32 cellular contexts compared by ENCODE assay signal in genomic region chr5:141935538-141935937, GRCh38. TPM values are rescaled to one million over a fixed set of nuclear protein-coding genes. Genes with fewer than 3 reads are reported as not detected.
DNase-seq lines count a peak whose midpoint lies in the region; ATAC-seq and TF ChIP-seq lines count a peak whose summit lies in the region.
"Had no signal": no experiment of that assay in that cellular context is flagged by ENCODE, and none has a peak within 500 bp of the region (broad histone marks: within the 10 kb centered on the region; RNA-seq: fewer than 3 reads in every experiment).

No MANE protein-coding gene starts in this region.

- peaks cover 84% of the 10 kb centered on the region for H3K36me3 Mint-ChIP-seq in activated T-cell treated with anti-CD3 and anti-CD28 coated beads, Interleukin-2, amount 50 U/mL, for 24 hours (ENCODE audit: low read depth)
- H3K36me3 Mint-ChIP-seq in activated CD8-positive, alpha-beta T cell treated with anti-CD3 and anti-CD28 coated beads for 36 hours (ENCODE audit: low read depth), result peaks cover 21% of the 10 kb centered on the region

- H3K9me3 Mint-ChIP-seq in activated T-cell treated with anti-CD3 and anti-CD28 coated beads, Interleukin-2, amount 50 U/mL, for 24 hours, result no peaks in the 10 kb centered on the region
- H3K9me3 Mint-ChIP-seq in activated CD8-positive, alpha-beta T cell treated with anti-CD3 and anti-CD28 coated beads for 36 hours, result no peaks in the 10 kb centered on the region
- H3K9me3 Mint-ChIP-seq: activated T-cell treated with anti-CD3 and anti-CD28 coated beads, Interleukin-2, amount 50 U/mL, for 72 hours; natural killer cell had no signal

- no peak for DNase-seq in activated T-cell treated with anti-CD3 and anti-CD28 coated beads, Interleukin-2, amount 50 U/mL, for 24 hours
- DNase-seq in activated T-cell treated with anti-CD3 and anti-CD28 coated beads, Interleukin-2, amount 50 U/mL, for 1 hour, result no peak
- peak; percentile 63 for DNase-seq in NCI-H1105 treated with DMSO at 0.1 percent for 48 hours (lab: John Stamatoyannopoulos, UW)
- no peak for DNase-seq in activated CD8-positive, alpha-beta T cell treated with anti-CD3 and anti-CD28 coated beads for 36 hours
- DNase-seq in right lobe of liver, result no peak
- no peak for DNase-seq in GM10248 (ENCODE audit: extremely low spot score)
- DNase-seq in islet precursor cell, result no peak
- DNase-seq: activated CD4-positive, alpha-beta T cell treated with anti-CD3 and anti-CD28 coated beads, Interleukin-2, amount 50 U/mL, for 1 hour; activated CD8-positive, alpha-beta memory T cell treated with anti-CD3 and anti-CD28 coated beads, Interleukin-2, amount 10 ng/mL, durations not matched to agents 7 days and 5 days; activated naive CD4-positive, alpha-beta T cell; activated T-cell treated with anti-CD3 and anti-CD28 coated beads, Interleukin-2, amount 50 U/mL, for 72 hours; aorta; caudate nucleus; DMS79 treated with DMSO at 0.1 percent for 48 hours; effector memory CD4-positive, alpha-beta T cell; GDM1; head of caudate nucleus; Kasumi-1; mucosa of descending colon; natural killer cell; NCI-H187 treated with DMSO at 0.1 percent for 48 hours; NCI-H526 treated with DMSO at 0.1 percent for 48 hours; SJCRH30; stimulated activated CD4-positive, alpha-beta T cell treated with anti-CD3 and anti-CD28 coated beads, Interleukin-4, amount 100 ng/mL, for 1 hour; T1000; tibial artery had no signal

- TF ChIP-seq CTCF in activated CD8-positive, alpha-beta T cell treated with anti-CD3 and anti-CD28 coated beads for 36 hours (IDR thresholded peaks at IDR 0.05), result no peak
- TF ChIP-seq CTCF in right lobe of liver (IDR thresholded peaks at IDR 0.05), result no peak
- no peak for TF ChIP-seq CTCF in GM10248 (IDR thresholded peaks at IDR 0.05; ENCODE audit: control extremely low read depth, extremely low read depth, low read depth, missing control alignments)

- peak overlapping the region; percentile 1 for H3K27ac Mint-ChIP-seq in activated T-cell treated with anti-CD3 and anti-CD28 coated beads, Interleukin-2, amount 50 U/mL, for 24 hours
- peak overlapping the region; percentile 9 for H3K27ac Mint-ChIP-seq in activated CD8-positive, alpha-beta T cell treated with anti-CD3 and anti-CD28 coated beads for 36 hours
- H3K27ac Mint-ChIP-seq: activated CD8-positive, alpha-beta memory T cell treated with anti-CD3 and anti-CD28 coated beads, Interleukin-2, amount 10 ng/mL, durations not matched to agents 7 days and 5 days; activated T-cell treated with anti-CD3 and anti-CD28 coated beads, Interleukin-2, amount 50 U/mL, for 72 hours; natural killer cell had no signal

- POLR2A ChIA-PET in activated CD8-positive, alpha-beta T cell treated with anti-CD3 and anti-CD28 coated beads for 36 hours (lab: Charles Lee), result no interaction called here
- POLR2A ChIA-PET in GM10248 (lab: Yijun Ruan, JAX), result no interaction called here

- H3K27ac ChIP-seq in right lobe of liver, result no peak overlapping the region
- H3K27ac ChIP-seq: A549, SJCRH30 had no signal

- no peak overlapping the region for H3K4me3 Mint-ChIP-seq in activated T-cell treated with anti-CD3 and anti-CD28 coated beads, Interleukin-2, amount 50 U/mL, for 24 hours
- no peak overlapping the region for H3K4me3 Mint-ChIP-seq in activated CD8-positive, alpha-beta T cell treated with anti-CD3 and anti-CD28 coated beads for 36 hours
- H3K4me3 Mint-ChIP-seq: activated CD8-positive, alpha-beta memory T cell treated with anti-CD3 and anti-CD28 coated beads, Interleukin-2, amount 10 ng/mL, durations not matched to agents 7 days and 5 days; activated T-cell treated with anti-CD3 and anti-CD28 coated beads, Interleukin-2, amount 50 U/mL, for 72 hours; natural killer cell had no signal

- H3K4me1 Mint-ChIP-seq in activated T-cell treated with anti-CD3 and anti-CD28 coated beads, Interleukin-2, amount 50 U/mL, for 24 hours (ENCODE audit: low read depth), result peaks cover 1% of the 10 kb centered on the region
- H3K4me1 Mint-ChIP-seq in activated CD8-positive, alpha-beta T cell treated with anti-CD3 and anti-CD28 coated beads for 36 hours (ENCODE audit: low read depth), result no peaks in the 10 kb centered on the region

- no peak overlapping the region for H3K4me3 ChIP-seq in right lobe of liver
- H3K4me3 ChIP-seq: A549, coronary artery, HAP-1, lung, mucosa of descending colon, SJCRH30, tibial artery had no signal

- no peak for ATAC-seq in activated CD8-positive, alpha-beta T cell treated with anti-CD3 and anti-CD28 coated beads for 36 hours
- ATAC-seq in esophagus mucosa (peak; percentile 95), right lobe of liver (no peak)
- ATAC-seq: A549; activated CD8-positive, alpha-beta memory T cell treated with anti-CD3 and anti-CD28 coated beads, Interleukin-2, amount 10 ng/mL, durations not matched to agents 7 days and 5 days; activated T-cell treated with anti-CD3 and anti-CD28 coated beads, Interleukin-2, amount 50 U/mL, for 72 hours; mucosa of descending colon; natural killer cell had no signal

- intact Hi-C loops in activated CD8-positive, alpha-beta T cell treated with anti-CD3 and anti-CD28 coated beads for 36 hours (cut with micrococcal nuclease), result no loop called here
- intact Hi-C loops in right lobe of liver (cut with DNase I), result no loop called here

- no peaks in the 10 kb centered on the region for H3K4me1 ChIP-seq in right lobe of liver
- H3K4me1 ChIP-seq: A549, HAP-1, SJCRH30 had no signal

- no peaks in the 10 kb centered on the region for H3K27me3 Mint-ChIP-seq in activated T-cell treated with anti-CD3 and anti-CD28 coated beads, Interleukin-2, amount 50 U/mL, for 24 hours
- no peaks in the 10 kb centered on the region for H3K27me3 Mint-ChIP-seq in activated CD8-positive, alpha-beta T cell treated with anti-CD3 and anti-CD28 coated beads for 36 hours
- H3K27me3 Mint-ChIP-seq: activated CD8-positive, alpha-beta memory T cell treated with anti-CD3 and anti-CD28 coated beads, Interleukin-2, amount 10 ng/mL, durations not matched to agents 7 days and 5 days had no signal

- TF ChIP-seq POLR2A in right lobe of liver (IDR thresholded peaks at IDR 0.05), result no peak

- CTCF ChIA-PET in activated CD8-positive, alpha-beta T cell treated with anti-CD3 and anti-CD28 coated beads for 36 hours (lab: Charles Lee), result no interaction called here
- CTCF ChIA-PET in GM10248 (lab: Yijun Ruan, JAX), result interaction anchor here (3.7 kb wide), 1 partner anchor 25 kb away, joined by 11 read pairs; no protein-coding TSS in a partner anchor

- H3K9me3 ChIP-seq in right lobe of liver, result no peaks in the 10 kb centered on the region
- H3K9me3 ChIP-seq: A549, HAP-1, mucosa of descending colon, SJCRH30, tibial artery had no signal

- H3K27me3 ChIP-seq in right lobe of liver, result no peaks in the 10 kb centered on the region
- H3K27me3 ChIP-seq: SJCRH30, tibial artery had no signal

- WGBS in right lobe of liver (ENCODE audit: insufficient coverage, low coverage, low lambda C conversion rate, missing lambda C conversion rate), result 90% methylated on average over 3 of the region's 4 CpGs

- H3K36me3 ChIP-seq in right lobe of liver, result peaks cover 3 to 82% (median 29%) of the 10 kb centered on the region in 4 donors

RNA-seq across cellular contexts. Expression of gene DELE1, which starts 11.9 kb away (rescaled TPM):
- 10 to 100 TPM; 50.1 to 57.4 TPM for total RNA-seq in activated CD8-positive, alpha-beta T cell treated with anti-CD3 and anti-CD28 coated beads for 36 hours
- 33.5 TPM for total RNA-seq in esophagus mucosa
- total RNA-seq in right lobe of liver, result 10 to 100 TPM; 39.4 to 57.9 (median 43.8) TPM

RNA-seq across cellular contexts. Expression of gene PCDH12, which starts 22.5 kb away (rescaled TPM):
- total RNA-seq in activated CD8-positive, alpha-beta T cell treated with anti-CD3 and anti-CD28 coated beads for 36 hours, result under 1 TPM; 0.31 to 0.61 TPM
- total RNA-seq in esophagus mucosa, result 0.40 TPM
- total RNA-seq in right lobe of liver, result 1 to 10 TPM; 1.5 to 4.4 (median 1.9) TPM
- total RNA-seq: kidney epithelial cell had no signal

RNA-seq across cellular contexts. Expression of gene RNF14, which starts 33.4 kb away (rescaled TPM):
- 10 to 100 TPM; 34.1 to 35.0 TPM for total RNA-seq in activated CD8-positive, alpha-beta T cell treated with anti-CD3 and anti-CD28 coated beads for 36 hours
- total RNA-seq in esophagus mucosa (30.3 TPM), right lobe of liver (10 to 100 TPM; 34.8 to 54.8 (median 41.8) TPM)

RNA-seq across cellular contexts. Expression of gene PCDH1, which starts 57.3 kb away (rescaled TPM):
- total RNA-seq in activated CD8-positive, alpha-beta T cell treated with anti-CD3 and anti-CD28 coated beads for 36 hours, result under 1 TPM in 1 of 2 experiments, not detected in 1; 0.87 TPM
- total RNA-seq in esophagus mucosa (62.7 TPM), right lobe of liver (10 to 100 TPM; 20.8 to 44.1 (median 29.4) TPM)
- total RNA-seq: activated CD8-positive, alpha-beta memory T cell treated with anti-CD3 and anti-CD28 coated beads, Interleukin-2, amount 10 ng/mL, durations not matched to agents 7 days and 5 days had no signal
